Comparison of ENCODE assay signal across 7 cellular contexts in the genomic region with DNA sequence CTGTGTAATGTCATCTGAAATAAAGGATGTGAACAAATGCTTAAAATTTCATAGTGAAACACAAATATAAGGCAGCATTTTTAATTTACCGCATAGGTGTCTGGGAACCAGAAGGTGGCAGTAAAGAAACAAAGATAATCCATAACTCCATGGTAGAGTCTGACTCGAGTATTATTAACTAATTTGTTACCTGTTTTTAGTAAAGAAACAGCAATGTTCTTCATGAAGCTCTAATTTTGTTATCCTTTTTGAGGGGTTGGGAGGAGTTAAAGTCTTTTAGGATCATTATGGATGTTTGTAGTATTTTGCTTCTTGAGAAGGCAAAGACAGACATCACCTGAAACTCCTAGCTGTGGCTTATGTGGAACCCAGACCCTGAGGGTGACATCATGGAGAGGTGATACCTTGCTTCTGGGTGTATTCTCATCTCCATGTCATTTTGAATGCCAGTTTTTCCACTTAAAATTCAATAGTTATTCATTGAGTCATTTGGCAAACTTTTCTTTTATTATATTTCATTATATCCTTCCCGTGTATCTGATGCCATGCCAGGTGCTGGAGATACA.
DNase-seq lines count a peak whose midpoint lies in the region; ATAC-seq, FAIRE-seq and TF ChIP-seq lines count a peak whose summit lies in the region.

No MANE protein-coding gene starts in this region.

- no peaks in the 10 kb centered on the region for H3K4me1 ChIP-seq in psoas muscle

- H3K36me3 Mint-ChIP-seq in stimulated activated memory B cell treated with anti-CD40 and anti-IgM and Interleukin-4, amounts not matched to agents 10 μg/mL and 1 μg/mL and 100 μg/mL, for 72 hours = peaks cover 63% of the 10 kb centered on the region

- no peak overlapping the region for H3K27ac ChIP-seq in psoas muscle

- peak in 1 of 4 donors; percentile 64 for ATAC-seq in psoas muscle
- ATAC-seq in stimulated activated memory B cell treated with anti-CD40 and anti-IgM and Interleukin-4, amounts not matched to agents 10 μg/mL and 1 μg/mL and 100 μg/mL, for 72 hours = no peak
- no peak for ATAC-seq in HG03432 (IDR thresholded peaks at IDR 0.05; ENCODE audit: unreplicated experiment)

- intact Hi-C loops in psoas muscle (cut with DNase I) = loop anchor here (2.0 to 10.0 kb wide), 4 partner anchors 56 to 450 kb away; no protein-coding TSS in a partner anchor

- no peaks in the 10 kb centered on the region for H3K27me3 ChIP-seq in psoas muscle (ENCODE audit: insufficient read depth in 3 of 3, low read length in 2 of 3)

- H3K9me3 Mint-ChIP-seq in stimulated activated memory B cell treated with anti-CD40 and anti-IgM and Interleukin-4, amounts not matched to agents 10 μg/mL and 1 μg/mL and 100 μg/mL, for 72 hours = no peaks in the 10 kb centered on the region

- 33 to 41% (median 36%) methylated on average over 3 of the region's 3 CpGs for WGBS in psoas muscle, 3 donors

- TF ChIP-seq CTCF in LNCaP clone FGC (IDR thresholded peaks at IDR 0.05; ENCODE audit: control insufficient read depth, extremely low read depth, insufficient read depth) (peak; percentile 52; the same call in 1 of the 2 replicates), foreskin fibroblast (IDR thresholded peaks at IDR 0.05; ENCODE audit: low read depth, low read length) (peak; percentile 51), psoas muscle (IDR thresholded peaks at IDR 0.05) (peak; percentile 65)

- H3K4me1 Mint-ChIP-seq in stimulated activated memory B cell treated with anti-CD40 and anti-IgM and Interleukin-4, amounts not matched to agents 10 μg/mL and 1 μg/mL and 100 μg/mL, for 72 hours = no peaks in the 10 kb centered on the region

- no peaks in the 10 kb centered on the region for H3K9me3 ChIP-seq in psoas muscle

- H3K4me3 Mint-ChIP-seq in stimulated activated memory B cell treated with anti-CD40 and anti-IgM and Interleukin-4, amounts not matched to agents 10 μg/mL and 1 μg/mL and 100 μg/mL, for 72 hours = no peak overlapping the region

- no peak overlapping the region for H3K27ac Mint-ChIP-seq in stimulated activated memory B cell treated with anti-CD40 and anti-IgM and Interleukin-4, amounts not matched to agents 10 μg/mL and 1 μg/mL and 100 μg/mL, for 72 hours

- DNase-seq in GM03348 (ENCODE audit: low spot score) (peak; percentile 66), LNCaP clone FGC (ENCODE audit: low read depth) (no peak), foreskin fibroblast (peak in 1 of 2 donors; percentile 67), psoas muscle (no peak)

- no peaks in the 10 kb centered on the region for H3K27me3 Mint-ChIP-seq in stimulated activated memory B cell treated with anti-CD40 and anti-IgM and Interleukin-4, amounts not matched to agents 10 μg/mL and 1 μg/mL and 100 μg/mL, for 72 hours

- FAIRE-seq in TTC549 (lab: Jason Lieb, UNC) = peak; percentile 93

- peaks cover 0 to 33% of the 10 kb centered on the region in 2 donors for H3K36me3 ChIP-seq in psoas muscle (ENCODE audit: insufficient read depth in 1 of 2, low read depth in 1 of 2)

- no peak overlapping the region for H3K4me3 ChIP-seq in LNCaP clone FGC (ENCODE audit: low read depth, low read length)
- no peak overlapping the region for H3K4me3 ChIP-seq in foreskin fibroblast (ENCODE audit: low read depth in 1 of 2, low read length in 2 of 2)
- no peak overlapping the region for H3K4me3 ChIP-seq in psoas muscle
